In genomic region chr2:205683991-205684390, GRCh38 we compare ENCODE assay signal across 10 cellular contexts. TPM values are rescaled to one million over a fixed set of nuclear protein-coding genes. Genes with fewer than 3 reads are reported as not detected.
DNase-seq lines count a peak whose midpoint lies in the region; ATAC-seq and TF ChIP-seq lines count a peak whose summit lies in the region.
"Had no signal": no experiment of that assay in that cellular context is flagged by ENCODE, and none has a peak within 500 bp of the region (broad histone marks: within the 10 kb centered on the region; RNA-seq: fewer than 3 reads in every experiment).

No MANE protein-coding gene starts in this region.

- POLR2A ChIA-PET in CD4-positive, alpha-beta memory T cell (lab: Charles Lee; ENCODE audit: partially characterized antibody), result interaction anchor here (0.7 kb wide), 1 partner anchor 133 kb away, joined by 3 read pairs; no protein-coding TSS in a partner anchor

- WGBS in trophoblast cell (ENCODE audit: extremely low coverage, insufficient coverage, insufficient read length), result no CpG with 5 or more reads among the region's 7 CpGs
- 44 to 46% methylated on average over 7 of the region's 7 CpGs for WGBS in testis, 2 donors

- H3K4me3 ChIP-seq in RWPE2 (ENCODE audit: severe bottlenecking) (peak overlapping the region; percentile 46), fibroblast of pulmonary artery (replicated peaks; ENCODE audit: low read depth, low read length) (peak overlapping the region; percentile 58), trophoblast cell (ENCODE audit: low read depth, low read length) (peak overlapping the region; percentile 77), testis (no peak overlapping the region)
- H3K4me3 ChIP-seq in CD4-positive, alpha-beta memory T cell (ENCODE audit: low read length in 2 of 2), result no peak overlapping the region

- no peaks in the 10 kb centered on the region for H3K36me3 ChIP-seq in RWPE2 (ENCODE audit: low read depth)
- H3K36me3 ChIP-seq in trophoblast cell (ENCODE audit: control insufficient read depth in 1 of 2, insufficient read depth in 2 of 2, low read length in 2 of 2), result no peaks in the 10 kb centered on the region
- H3K36me3 ChIP-seq in testis (ENCODE audit: low read depth, missing control alignments), result no peaks in the 10 kb centered on the region
- no peaks in the 10 kb centered on the region for H3K36me3 ChIP-seq in CD4-positive, alpha-beta memory T cell (ENCODE audit: insufficient read depth, low read length)

- peaks cover 3 to 8% of the 10 kb centered on the region in 2 donors for H3K36me3 Mint-ChIP-seq in CD14-positive monocyte
- no peaks in the 10 kb centered on the region for H3K36me3 Mint-ChIP-seq in CD4-positive, alpha-beta memory T cell

- H3K9me3 ChIP-seq in RWPE2 (ENCODE audit: severe bottlenecking) (no peaks in the 10 kb centered on the region), trophoblast cell (ENCODE audit: insufficient read depth, low read depth, low read length) (peaks cover 3% of the 10 kb centered on the region), testis (no peaks in the 10 kb centered on the region)
- no peaks in the 10 kb centered on the region for H3K9me3 ChIP-seq in CD4-positive, alpha-beta memory T cell (ENCODE audit: control insufficient read depth in 1 of 2, low read length in 2 of 2)

- H3K9ac ChIP-seq in trophoblast cell (ENCODE audit: low read length), result peak overlapping the region; percentile 29
- H3K9ac ChIP-seq: KMS-11 had no signal

- intact Hi-C loops in CD14-positive monocyte (cut with micrococcal nuclease), result loop anchor here (10.0 kb wide), 1 partner anchor 51 kb away; no protein-coding TSS in a partner anchor
- intact Hi-C loops in testis (cut with DNase I; ENCODE audit: low total_unique reads), result no loop called here
- intact Hi-C loops in CD4-positive, alpha-beta memory T cell (cut with micrococcal nuclease), result loop anchor here (5.0 kb wide), 1 partner anchor 992 kb away; no protein-coding TSS in a partner anchor

- H3K27me3 ChIP-seq in RWPE2 (ENCODE audit: insufficient read depth, poor library complexity, severe bottlenecking), result no peaks in the 10 kb centered on the region
- H3K27me3 ChIP-seq in trophoblast cell (ENCODE audit: insufficient read depth, low read length), result no peaks in the 10 kb centered on the region
- no peaks in the 10 kb centered on the region for H3K27me3 ChIP-seq in testis
- H3K27me3 ChIP-seq in CD4-positive, alpha-beta memory T cell (ENCODE audit: insufficient read depth, low read length), result peaks cover 22% of the 10 kb centered on the region

- H3K27ac ChIP-seq in RWPE2 (ENCODE audit: poor library complexity, severe bottlenecking) (peak overlapping the region; percentile 46), trophoblast cell (ENCODE audit: low read depth, low read length) (no peak overlapping the region), testis (no peak overlapping the region)
- no peak overlapping the region for H3K27ac ChIP-seq in CD4-positive, alpha-beta memory T cell (ENCODE audit: low read depth, low read length)
- H3K27ac ChIP-seq: KMS-11 had no signal

- ATAC-seq in RWPE2 (ENCODE audit: low read depth), result no peak
- ATAC-seq in GM18867 (IDR thresholded peaks at IDR 0.05; ENCODE audit: unreplicated experiment), result no peak

- no peak overlapping the region for H2AK5ac ChIP-seq in trophoblast cell (ENCODE audit: low read length)

- H3K4me1 Mint-ChIP-seq in CD14-positive monocyte, result peaks cover 43% of the 10 kb centered on the region
- peaks cover 6 to 46% (median 30%) of the 10 kb centered on the region in 4 donors for H3K4me1 Mint-ChIP-seq in CD4-positive, alpha-beta memory T cell

- peaks cover 41% of the 10 kb centered on the region for H3K4me1 ChIP-seq in RWPE2 (ENCODE audit: insufficient read depth, poor library complexity, severe bottlenecking)
- peaks cover 28 to 42% of the 10 kb centered on the region in 2 experiments for H3K4me1 ChIP-seq in trophoblast cell (ENCODE audit: control insufficient read depth in 1 of 2, insufficient read depth in 2 of 2, low read length in 2 of 2)
- H3K4me1 ChIP-seq in testis, result peaks cover 8% of the 10 kb centered on the region
- H3K4me1 ChIP-seq in CD4-positive, alpha-beta memory T cell (ENCODE audit: insufficient read depth, low read length), result peaks cover 22% of the 10 kb centered on the region

- H3K23ac ChIP-seq in trophoblast cell (ENCODE audit: low read length), result no peak overlapping the region

- no peak overlapping the region for H2BK120ac ChIP-seq in trophoblast cell (ENCODE audit: insufficient read depth, low read length, poor library complexity)

- no peak overlapping the region for H3K4ac ChIP-seq in trophoblast cell (ENCODE audit: low read depth, low read length)

- H2BK5ac ChIP-seq in trophoblast cell (ENCODE audit: low read depth, low read length, poor library complexity), result no peak overlapping the region

- CTCF ChIA-PET in CD4-positive, alpha-beta memory T cell (lab: Charles Lee; ENCODE audit: partially characterized antibody), result interaction anchor here (0.7 to 1.4 kb wide), 2 partner anchors 106 to 1059 kb away, joined by 3 read pairs; no protein-coding TSS in a partner anchor

- H3K14ac ChIP-seq in trophoblast cell (ENCODE audit: low read length), result no peak overlapping the region

- no peak for TF ChIP-seq CTCF in CD14-positive monocyte (IDR thresholded peaks at IDR 0.05)
- no peak for TF ChIP-seq CTCF in RWPE2 (IDR thresholded peaks at IDR 0.05; ENCODE audit: poor library complexity, severe bottlenecking)
- TF ChIP-seq CTCF in fibroblast of pulmonary artery (IDR thresholded peaks at IDR 0.05; ENCODE audit: low read length, missing control alignments), result no peak
- TF ChIP-seq CTCF in testis (IDR thresholded peaks at IDR 0.05), result no peak

- no peak overlapping the region for H4K8ac ChIP-seq in trophoblast cell (ENCODE audit: low read depth, low read length)

- H3K18ac ChIP-seq in trophoblast cell (ENCODE audit: low read length), result no peak overlapping the region

- no peak overlapping the region for H4K91ac ChIP-seq in trophoblast cell (ENCODE audit: low read depth, low read length)

- H2BK12ac ChIP-seq in trophoblast cell (ENCODE audit: low read length), result no peak overlapping the region

- no peak overlapping the region for H2AFZ ChIP-seq in trophoblast cell (ENCODE audit: insufficient read depth, low read length, poor library complexity)

- peaks cover 29% of the 10 kb centered on the region for H3K79me1 ChIP-seq in trophoblast cell (ENCODE audit: low read length)

- H3K4me2 ChIP-seq in trophoblast cell (ENCODE audit: low read length), result peak overlapping the region; percentile 66
- H3K4me2 ChIP-seq: KMS-11 had no signal

- peaks cover 0 to 19% (median 6%) of the 10 kb centered on the region in 7 donors for H3K9me3 Mint-ChIP-seq in CD14-positive monocyte
- H3K9me3 Mint-ChIP-seq in CD4-positive, alpha-beta memory T cell, result no peaks in the 10 kb centered on the region
- H3K9me3 Mint-ChIP-seq: central memory CD8-positive, alpha-beta T cell had no signal

- H3K79me2 ChIP-seq in trophoblast cell (ENCODE audit: control insufficient read depth, insufficient read depth, low read length, poor library complexity), result peaks cover 7% of the 10 kb centered on the region

- H4K12ac ChIP-seq in trophoblast cell (ENCODE audit: low read depth, low read length), result no peak overlapping the region

- no peak for TF ChIP-seq POLR2A in testis (IDR thresholded peaks at IDR 0.05)

- H3K4me3 Mint-ChIP-seq in CD14-positive monocyte, result peak overlapping the region; percentile 85 to 94
- H3K4me3 Mint-ChIP-seq in CD4-positive, alpha-beta memory T cell, result peak overlapping the region in 3 of 8 donors; percentile 6 to 39 (median 15)
- H3K4me3 Mint-ChIP-seq: central memory CD8-positive, alpha-beta T cell had no signal

- H3K27me3 Mint-ChIP-seq in CD14-positive monocyte (ENCODE audit: low read depth in 3 of 3), result peaks cover 80 to 90% (median 83%) of the 10 kb centered on the region in 3 donors
- H3K27me3 Mint-ChIP-seq in CD4-positive, alpha-beta memory T cell, result peaks cover 43 to 52% of the 10 kb centered on the region in 2 donors

- no peak overlapping the region for H3K27ac Mint-ChIP-seq in CD14-positive monocyte
- no peak overlapping the region for H3K27ac Mint-ChIP-seq in CD4-positive, alpha-beta memory T cell

- DNase-seq in CD14-positive monocyte (ENCODE audit: low spot score), result no peak
- DNase-seq in RWPE2 (ENCODE audit: low spot score), result no peak
- no peak for DNase-seq in fibroblast of pulmonary artery (ENCODE audit: low read depth)
- no peak for DNase-seq in trophoblast cell
- no peak for DNase-seq in testis
- no peak for DNase-seq in GM19240 (ENCODE audit: insufficient read length, low spot score)
- DNase-seq in CD4-positive, alpha-beta memory T cell, result no peak

RNA-seq across cellular contexts. Expression of gene NRP2, which starts 1.7 kb away (rescaled TPM):
- polyA plus RNA-seq in CD14-positive monocyte (1 to 10 TPM in 1 of 2 donors, under 1 TPM in 1; 0.97 to 1.6 TPM), testis (ENCODE audit: insufficient read depth, low read depth, low replicate concordance) (10.6 TPM)
- polyA plus RNA-seq in trophoblast cell (2013), result 51.2 and 55.2 TPM in 2 replicates
- 1 to 10 TPM; 6.3 TPM for total RNA-seq in testis
- 1 to 10 TPM; 1.1 to 2.1 TPM for total RNA-seq in CD4-positive, alpha-beta memory T cell
- polyA plus RNA-seq in CD4-positive, alpha-beta memory T cell, result not detected

Comparison
In these comparisons a context has a peak if more than half of its experiments do, and no peak if none do; other contexts are left out.
1. H3K4me3 ChIP-seq: peak in RWPE2 (single experiment), fibroblast of pulmonary artery (single experiment) and trophoblast cell (single experiment); none in testis (0 of 2) and CD4-positive, alpha-beta memory T cell (0 of 2).